Comparison of ENCODE assay signal across 9 cellular contexts in the genomic region with DNA sequence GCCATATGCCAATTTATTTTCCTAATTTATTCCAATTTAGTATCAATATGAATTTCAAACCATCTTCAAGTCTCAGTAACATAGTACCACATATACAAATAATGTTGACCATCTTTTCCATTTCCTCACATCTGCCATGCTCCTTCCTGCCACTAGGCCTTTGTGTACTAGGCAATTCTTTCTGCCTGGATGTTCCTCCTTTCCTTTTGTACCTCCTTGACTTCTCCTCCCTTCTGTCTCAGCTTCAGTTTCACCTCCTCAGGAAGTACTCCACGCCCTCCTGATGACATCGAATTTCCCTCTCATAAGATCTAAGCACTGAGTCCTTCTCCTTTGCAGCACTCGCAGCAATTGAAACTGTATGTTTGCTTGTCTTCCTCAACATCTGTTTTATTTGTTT. TPM values are rescaled to one million over a fixed set of nuclear protein-coding genes. Genes with fewer than 3 reads are reported as not detected.
DNase-seq lines count a peak whose midpoint lies in the region; ATAC-seq, FAIRE-seq and TF ChIP-seq lines count a peak whose summit lies in the region.
"Had no signal": no experiment of that assay in that cellular context is flagged by ENCODE, and none has a peak within 500 bp of the region (broad histone marks: within the 10 kb centered on the region; RNA-seq: fewer than 3 reads in every experiment).

No MANE protein-coding gene starts in this region.

- H4K91ac ChIP-seq in H1 (replicated peaks; ENCODE audit: insufficient read length, low read length) = no peak overlapping the region

- no peaks in the 10 kb centered on the region for H3K36me3 Mint-ChIP-seq in activated CD4-positive, alpha-beta memory T cell treated with anti-CD3 and anti-CD28 coated beads for 36 hours

- WGBS in H1 (ENCODE audit: extremely low coverage in 1 of 2, insufficient coverage in 1 of 2, insufficient read length in 1 of 2, insufficient replicate concordance in 2 of 2, low coverage in 1 of 2, low lambda C conversion rate in 2 of 2, missing lambda C conversion rate in 1 of 2), 2 experiments = 90% methylated on average over 3 of the region's 3 CpGs; no CpG with 5 or more reads in 1 of the 2 experiments

- no peaks in the 10 kb centered on the region for H4K20me1 ChIP-seq in H1 (replicated peaks in 1 of 2; ENCODE audit: control insufficient read depth in 1 of 2, insufficient read depth in 2 of 2, low read length in 2 of 2)

- H3K27me3 Mint-ChIP-seq in activated CD4-positive, alpha-beta memory T cell treated with anti-CD3 and anti-CD28 coated beads for 36 hours = peaks cover 10% of the 10 kb centered on the region

- H2BK5ac ChIP-seq in H1 (ENCODE audit: low read depth, low read length) = no peak overlapping the region

- H2AK5ac ChIP-seq in H1 (ENCODE audit: low read depth, low read length) = no peak overlapping the region

- POLR2A ChIA-PET in H1 (lab: Charles Lee; ENCODE audit: partially characterized antibody) = interaction anchor here (1.0 to 1.4 kb wide), 2 partner anchors 8 to 10 kb away, joined by 3 read pairs; no protein-coding TSS in a partner anchor
- POLR2A ChIA-PET in activated CD4-positive, alpha-beta memory T cell treated with anti-CD3 and anti-CD28 coated beads for 36 hours (lab: Charles Lee) = no interaction called here

- H3K27me3 ChIP-seq in H1 (replicated peaks in 1 of 4; ENCODE audit: control insufficient read depth in 3 of 4, extremely low read depth in 1 of 4, insufficient read depth in 3 of 4, low read length in 3 of 4) (no peaks in the 10 kb centered on the region), parathyroid adenoma (ENCODE audit: control insufficient read depth, insufficient read depth, low read length) (no peaks in the 10 kb centered on the region)

- H3K4me1 Mint-ChIP-seq in activated CD4-positive, alpha-beta memory T cell treated with anti-CD3 and anti-CD28 coated beads for 36 hours (ENCODE audit: low read depth) = peaks cover 34% of the 10 kb centered on the region

- CTCF ChIA-PET in H1 (lab: Charles Lee; ENCODE audit: partially characterized antibody) = interaction anchor here (0.7 to 3.2 kb wide), 17 partner anchors 8 to 1623 kb away, joined by 3 to 38 read pairs (median 4); no protein-coding TSS in a partner anchor
- CTCF ChIA-PET in activated CD4-positive, alpha-beta memory T cell treated with anti-CD3 and anti-CD28 coated beads for 36 hours (lab: Charles Lee) = no interaction called here

- H3K4me2 ChIP-seq in H1 (ENCODE audit: insufficient read depth in 1 of 2, low read depth in 2 of 2, low read length in 2 of 2) (no peak overlapping the region), parathyroid adenoma (ENCODE audit: low read length) (no peak overlapping the region)

- FAIRE-seq in H1 (lab: Jason Lieb, UNC) = peak; percentile 79
- FAIRE-seq: bronchial epithelial cell had no signal

- no peak overlapping the region for H4K5ac ChIP-seq in H1 (ENCODE audit: insufficient read length, low read depth, low read length)

- H4K8ac ChIP-seq in H1 (ENCODE audit: extremely low read depth, insufficient read depth, low read length) = no peak overlapping the region

- H3K79me2 ChIP-seq in H1 (ENCODE audit: control insufficient read depth in 1 of 2, insufficient read depth in 2 of 2, low read length in 2 of 2) (no peaks in the 10 kb centered on the region), parathyroid adenoma (no peaks in the 10 kb centered on the region)

- DNase-seq in GM10266 (ENCODE audit: extremely low spot score) = no peak
- DNase-seq in NAMALWA (ENCODE audit: low spot score) = peak; percentile 79
- DNase-seq in H1 (ENCODE audit: low read depth in 1 of 2, low spot score in 2 of 2) = no peak
- DNase-seq in DMS153 (lab: John Stamatoyannopoulos, UW) = no peak
- DNase-seq in activated naive CD4-positive, alpha-beta T cell (lab: John Stamatoyannopoulos, UW) = no peak
- DNase-seq in activated CD4-positive, alpha-beta memory T cell treated with anti-CD3 and anti-CD28 coated beads for 36 hours = no peak

- H3K27ac ChIP-seq in H1 (ENCODE audit: low read depth, low read length) (no peak overlapping the region), parathyroid adenoma (peak overlapping the region; percentile 59)

- no peak overlapping the region for H3K4me3 ChIP-seq in H1 (ENCODE audit: extremely low read depth in 1 of 4, insufficient read depth in 2 of 4, low read depth in 3 of 4, low read length in 4 of 4)
- H3K4me3 ChIP-seq in parathyroid adenoma (ENCODE audit: low read depth, low read length) = no peak overlapping the region

- H3K4ac ChIP-seq in H1 (replicated peaks; ENCODE audit: insufficient read length, low read depth, low read length) = no peak overlapping the region

- H3K36me3 ChIP-seq in H1 (ENCODE audit: control insufficient read depth in 2 of 4, insufficient read depth in 4 of 4, low read length in 3 of 4) (no peaks in the 10 kb centered on the region), parathyroid adenoma (ENCODE audit: control insufficient read depth, insufficient read depth, low read length) (no peaks in the 10 kb centered on the region)

- no peak overlapping the region for H3K18ac ChIP-seq in H1 (ENCODE audit: extremely low read depth, low read length)

- no peak for TF ChIP-seq EP300 in H1 (IDR thresholded peaks at IDR 0.05; ENCODE audit: borderline replicate concordance in 1 of 2, low read depth in 2 of 2, low read length in 2 of 2)

- no peak for TF ChIP-seq POLR2A in H1 (IDR thresholded peaks at IDR 0.05; ENCODE audit: control extremely low read depth in 1 of 2, low read depth in 2 of 2, low read length in 2 of 2)

- no peak overlapping the region for H3K14ac ChIP-seq in H1 (ENCODE audit: insufficient read length)

- no peaks in the 10 kb centered on the region for H3K9me3 ChIP-seq in H1 (ENCODE audit: insufficient read depth in 2 of 2, low read depth in 1 of 2, low read length in 1 of 2)
- no peaks in the 10 kb centered on the region for H3K9me3 ChIP-seq in parathyroid adenoma (ENCODE audit: control insufficient read depth, low read length)

- H2AFZ ChIP-seq in H1 (ENCODE audit: low read length) = no peak overlapping the region
- H2AFZ ChIP-seq in parathyroid adenoma = no peak overlapping the region

- H2BK20ac ChIP-seq in H1 (ENCODE audit: low read length) = no peak overlapping the region

- H2BK12ac ChIP-seq in H1 (ENCODE audit: low read depth, low read length) = no peak overlapping the region

- TF ChIP-seq CTCF in GM10266 (IDR thresholded peaks at IDR 0.05; ENCODE audit: control insufficient read depth, insufficient read depth, low read depth, missing control alignments) (peak; percentile 19), H1 (IDR thresholded peaks at IDR 0.05; ENCODE audit: control extremely low read depth in 1 of 3, insufficient read depth in 1 of 3, low read depth in 1 of 3, low read length in 3 of 3) (peak in 1 of 3 experiments; percentile 56; a peak in 1 of 4 replicates), parathyroid adenoma (IDR thresholded peaks at IDR 0.05) (no peak)

- no peak overlapping the region for H3K23ac ChIP-seq in H1 (ENCODE audit: insufficient read length)

- no peak overlapping the region for H2BK15ac ChIP-seq in H1 (ENCODE audit: low read length)

- no peaks in the 10 kb centered on the region for H3K79me1 ChIP-seq in H1 (ENCODE audit: low read depth, low read length)

- H2BK120ac ChIP-seq in H1 (replicated peaks; ENCODE audit: low read depth, low read length) = no peak overlapping the region

- H3K4me1 ChIP-seq in H1 (replicated peaks in 1 of 4; ENCODE audit: control insufficient read depth in 3 of 4, insufficient read depth in 4 of 4, low read length in 3 of 4) (peaks cover 0 to 5% (median 5%) of the 10 kb centered on the region in 4 experiments; a peak in 5 of 7 replicates), parathyroid adenoma (no peaks in the 10 kb centered on the region)

- no peak overlapping the region for H3K27ac Mint-ChIP-seq in activated CD4-positive, alpha-beta memory T cell treated with anti-CD3 and anti-CD28 coated beads for 36 hours

- peak; percentile 11 to 18; a peak in 1 of 4 replicates for TF ChIP-seq RAD21 in H1 (IDR thresholded peaks at IDR 0.05 in 1 of 2, conservative IDR thresholded peaks at IDR 0.05 in 1 of 2; ENCODE audit: low read depth in 2 of 2, low read length in 2 of 2)

- intact Hi-C loops in activated CD4-positive, alpha-beta memory T cell treated with anti-CD3 and anti-CD28 coated beads for 36 hours (cut with micrococcal nuclease) = loop anchor here (2.0 kb wide), 1 partner anchor 44 kb away; no protein-coding TSS in a partner anchor

- H3K4me3 Mint-ChIP-seq in activated CD4-positive, alpha-beta memory T cell treated with anti-CD3 and anti-CD28 coated beads for 36 hours = no peak overlapping the region

- H3K9me3 Mint-ChIP-seq in activated CD4-positive, alpha-beta memory T cell treated with anti-CD3 and anti-CD28 coated beads for 36 hours = no peaks in the 10 kb centered on the region

- H3K23me2 ChIP-seq in H1 (ENCODE audit: low read depth, low read length) = no peaks in the 10 kb centered on the region

- H3K56ac ChIP-seq in H1 (replicated peaks; ENCODE audit: insufficient read length, low read depth, low read length) = no peak overlapping the region

- H3K9ac ChIP-seq in H1 (replicated peaks in 1 of 4; ENCODE audit: extremely low read depth in 1 of 4, low read depth in 3 of 4, low read length in 3 of 4) (no peak overlapping the region; a peak in 1 of 7 replicates), parathyroid adenoma (no peak overlapping the region)

- no peak for ATAC-seq in GM18520 (IDR thresholded peaks at IDR 0.05; ENCODE audit: unreplicated experiment)

TF ChIP-seq in H1, 55 proteins besides CTCF, POLR2A, EP300 and RAD21 (continues in another document):
- no peak for TF ChIP-seq KDM4A (IDR thresholded peaks at IDR 0.05; ENCODE audit: low read depth, low read length, severe bottlenecking)
- no peak for TF ChIP-seq SUZ12 (IDR thresholded peaks at IDR 0.05; ENCODE audit: low read length)
- no peak for TF ChIP-seq CTBP2 (IDR thresholded peaks at IDR 0.05; ENCODE audit: borderline replicate concordance, insufficient read depth, insufficient read length, low read length)
- TF ChIP-seq BRCA1 (IDR thresholded peaks at IDR 0.05; ENCODE audit: low read depth, low read length) = no peak
- no peak for TF ChIP-seq SP1 (IDR thresholded peaks at IDR 0.05; ENCODE audit: low read depth, low read length)
- TF ChIP-seq NRF1 (IDR thresholded peaks at IDR 0.05; ENCODE audit: low read depth, low read length) = no peak
- no peak for TF ChIP-seq YY1 (IDR thresholded peaks at IDR 0.05; ENCODE audit: low read depth, low read length)

RNA-seq across cellular contexts. Expression of a gene that starts 53.9 kb away (rescaled TPM):
- 0.99 and 1.4 TPM in 2 replicates for total RNA-seq in H1 (2021; fragmentation: NEBNext Ultra II Directional; extraction: Animal tissue kit (Norgen Biotek cat#: 25700))
- 0.59 and 0.75 TPM in 2 replicates for polyA plus RNA-seq in H1 (2011; rRNA removed)
- 0.22 TPM for polyA plus RNA-seq in H1 (2011; cell fraction: cytosol; rRNA removed)
- polyA plus RNA-seq in H1 (2011; cell fraction: nucleus; rRNA removed) = 1.0 TPM
- polyA plus RNA-seq in H1 (2012, experiment 1 of 2) = 0.35 to 1.3 TPM (median 1.0 TPM) in 4 replicates
- not detected for polyA plus RNA-seq in H1 (2012, experiment 2 of 2)
- 1.1 TPM for polyA plus RNA-seq in H1 (2013, experiment 1 of 2)
- 0.87 TPM for polyA plus RNA-seq in H1 (2013, experiment 2 of 2)
- polyA minus RNA-seq in H1 (2011; rRNA and poly(A)+ RNA removed) = 1.4 and 2.0 TPM in 2 replicates
- not detected for polyA minus RNA-seq in H1 (2011; cell fraction: cytosol; rRNA and poly(A)+ RNA removed)
- polyA minus RNA-seq in H1 (2011; cell fraction: nucleus; rRNA and poly(A)+ RNA removed) = 4.0 TPM
- under 1 TPM; 0.02 TPM for total RNA-seq in activated CD4-positive, alpha-beta memory T cell treated with anti-CD3 and anti-CD28 coated beads for 36 hours
